Comparison of ENCODE assay signal across 8 cellular contexts in genomic region chr17:996554-997344, GRCh38.
DNase-seq lines count a peak whose midpoint lies in the region; ATAC-seq and TF ChIP-seq lines count a peak whose summit lies in the region.

Gene TIMM22, plus strand, starts transcription at chr17:997129. Its CDS starts 14 bp downstream, at chr17:997143.

- H3K4me3 ChIP-seq in AG09309 (ENCODE audit: control insufficient read depth, low read depth, low read length): peak within 1 kb of the TSS; percentile 75
- peak within 1 kb of the TSS; percentile 99 for H3K4me3 ChIP-seq in WI38 (ENCODE audit: low read depth, low read length)
- peak within 1 kb of the TSS; percentile 87 to 100 for H3K4me3 ChIP-seq in cardiac fibroblast (replicated peaks in 1 of 2; ENCODE audit: low read depth in 2 of 2, low read length in 2 of 2)

- DNase-seq in AG09309 (ENCODE audit: low read depth) (peak; percentile 93), NCI-H2227 treated with DMSO at 0.1 percent for 48 hours (lab: John Stamatoyannopoulos, UW) (peak; percentile 90), cardiac fibroblast (ENCODE audit: low read depth in 2 of 2) (peak; percentile 99), iPS-NIHi7 (ENCODE audit: extremely low spot score) (peak; percentile 98), smooth muscle cell of the brain vasculature (ENCODE audit: low read depth, low spot score) (peak; percentile 95)

- ATAC-seq in GM18909 (IDR thresholded peaks at IDR 0.05; ENCODE audit: poor library complexity, unreplicated experiment): peak; percentile 90
- ATAC-seq in HG03175 (IDR thresholded peaks at IDR 0.05; ENCODE audit: unreplicated experiment): peak; percentile 93

- TF ChIP-seq CTCF in AG09309 (IDR thresholded peaks at IDR 0.05; ENCODE audit: control insufficient read depth, insufficient read depth, low read depth, low read length, missing control alignments) (peak; percentile 79), WI38 (IDR thresholded peaks at IDR 0.05; ENCODE audit: low read depth, low read length) (peak; percentile 86), cardiac fibroblast (IDR thresholded peaks at IDR 0.05; ENCODE audit: low read depth, low read length) (peak; percentile 70)

Comparison
In these comparisons a context has a peak if more than half of its experiments do, and no peak if none do; other contexts are left out.
1. Peak in every context shown above with its lines: DNase-seq, ATAC-seq and H3K4me3 ChIP-seq.